8 cellular contexts compared by ENCODE assay signal in genomic region chr10:95290801-95291633, GRCh38. TPM values are rescaled to one million over a fixed set of nuclear protein-coding genes. Genes with fewer than 3 reads are reported as not detected.
DNase-seq lines count a peak whose midpoint lies in the region; ATAC-seq and TF ChIP-seq lines count a peak whose summit lies in the region.

Gene PDLIM1, minus strand, starts transcription at chr10:95291003. Its CDS starts 88 bp downstream, at chr10:95290915.

- intact Hi-C loops in activated naive CD4-positive, alpha-beta T cell treated with anti-CD3 and anti-CD28 coated beads for 36 hours (cut with micrococcal nuclease): loop anchor here (5.0 kb wide), 1 partner anchor 71 kb away; no protein-coding TSS in a partner anchor
- intact Hi-C loops in activated B cell treated with CpG ODN at 0.5 μM for 24 hours (cut with micrococcal nuclease): loop anchor here (1.0 to 10.0 kb wide), 5 partner anchors 25 to 754 kb away; partner anchors contain the start of genes CCNJ and SORBS1

- H3K4me3 Mint-ChIP-seq in activated naive CD4-positive, alpha-beta T cell treated with anti-CD3 and anti-CD28 coated beads for 36 hours: peak within 1 kb of the TSS; percentile 55
- H3K4me3 Mint-ChIP-seq in activated B cell treated with CpG ODN at 0.5 μM for 24 hours: peak within 1 kb of the TSS; percentile 90

- no peaks in the 10 kb centered on the region for H3K9me3 ChIP-seq in mucosa of rectum (ENCODE audit: control insufficient read depth in 2 of 2, low read length in 2 of 2)

- H3K9me3 Mint-ChIP-seq in activated naive CD4-positive, alpha-beta T cell treated with anti-CD3 and anti-CD28 coated beads for 36 hours: no peaks in the 10 kb centered on the region
- no peaks in the 10 kb centered on the region for H3K9me3 Mint-ChIP-seq in activated B cell treated with CpG ODN at 0.5 μM for 24 hours

- ATAC-seq in HG02588 (IDR thresholded peaks at IDR 0.05; ENCODE audit: unreplicated experiment): peak; percentile 47
- ATAC-seq in activated B cell treated with CpG ODN at 0.5 μM for 24 hours (ENCODE audit: low read depth): peak; percentile 73

- peaks cover 18% of the 10 kb centered on the region for H3K4me1 Mint-ChIP-seq in activated naive CD4-positive, alpha-beta T cell treated with anti-CD3 and anti-CD28 coated beads for 36 hours (ENCODE audit: low read depth)
- peaks cover 87% of the 10 kb centered on the region for H3K4me1 Mint-ChIP-seq in activated B cell treated with CpG ODN at 0.5 μM for 24 hours

- H3K4me1 ChIP-seq in mucosa of rectum (ENCODE audit: control insufficient read depth in 2 of 2, insufficient read depth in 2 of 2, low read length in 2 of 2): peaks cover 39 to 52% of the 10 kb centered on the region in 2 donors

- H3K27ac ChIP-seq in mucosa of rectum (ENCODE audit: low read depth in 2 of 2, low read length in 2 of 2): peak within 1 kb of the TSS; percentile 94 to 96

- no peak within 1 kb of the TSS for H3K27ac Mint-ChIP-seq in activated naive CD4-positive, alpha-beta T cell treated with anti-CD3 and anti-CD28 coated beads for 36 hours
- H3K27ac Mint-ChIP-seq in activated B cell treated with CpG ODN at 0.5 μM for 24 hours: peak within 1 kb of the TSS; percentile 95

- H3K27me3 ChIP-seq in mucosa of rectum (ENCODE audit: control insufficient read depth in 2 of 2, insufficient read depth in 2 of 2, low read length in 2 of 2): no peaks in the 10 kb centered on the region

- no peaks in the 10 kb centered on the region for H3K36me3 Mint-ChIP-seq in activated naive CD4-positive, alpha-beta T cell treated with anti-CD3 and anti-CD28 coated beads for 36 hours (ENCODE audit: low read depth)
- H3K36me3 Mint-ChIP-seq in activated B cell treated with CpG ODN at 0.5 μM for 24 hours (ENCODE audit: low read depth): peaks cover 3% of the 10 kb centered on the region

- H3K4me3 ChIP-seq in NB4 (ENCODE audit: low read depth, low read length) (peak within 1 kb of the TSS; percentile 28), epithelial cell of esophagus (ENCODE audit: low read length) (peak within 1 kb of the TSS; percentile 86), mucosa of rectum (ENCODE audit: low read length in 2 of 2) (peak within 1 kb of the TSS; percentile 85 to 96)

- DNase-seq in activated naive CD4-positive, alpha-beta T cell treated with anti-CD3 and anti-CD28 coated beads for 36 hours: peak; percentile 30
- no peak for DNase-seq in activated naive CD4-positive, alpha-beta T cell (lab: John Stamatoyannopoulos, UW)
- peak; percentile 53 for DNase-seq in NB4 (ENCODE audit: low read depth)
- DNase-seq in activated B cell treated with CpG ODN at 0.5 μM for 24 hours: peak; percentile 81
- DNase-seq in epithelial cell of esophagus (ENCODE audit: low read depth): peak; percentile 78
- DNase-seq in ureter (ENCODE audit: low spot score): peak; percentile 78

- H3K27me3 Mint-ChIP-seq in activated naive CD4-positive, alpha-beta T cell treated with anti-CD3 and anti-CD28 coated beads for 36 hours (ENCODE audit: low read depth): peaks cover 56% of the 10 kb centered on the region
- H3K27me3 Mint-ChIP-seq in activated B cell treated with CpG ODN at 0.5 μM for 24 hours: no peaks in the 10 kb centered on the region

- TF ChIP-seq CTCF in NB4 (IDR thresholded peaks at IDR 0.05; ENCODE audit: low read depth, low read length) (no peak), activated B cell treated with CpG ODN at 0.5 μM for 24 hours (IDR thresholded peaks at IDR 0.05) (no peak), epithelial cell of esophagus (IDR thresholded peaks at IDR 0.05; ENCODE audit: insufficient read depth, low read depth, low read length, missing control alignments) (no peak)

- POLR2A ChIA-PET in activated B cell treated with CpG ODN at 0.5 μM for 24 hours (lab: Charles Lee): interaction anchor here (0.6 to 1.5 kb wide), 9 partner anchors 12 to 70 kb away, joined by 3 to 12 read pairs (median 3); no protein-coding TSS in a partner anchor

- H3K36me3 ChIP-seq in mucosa of rectum (ENCODE audit: control insufficient read depth in 2 of 2, insufficient read depth in 2 of 2, low read length in 2 of 2): no peaks in the 10 kb centered on the region

- no peak for TF ChIP-seq POLR2A in NB4 (IDR thresholded peaks at IDR 0.05; ENCODE audit: extremely low read depth, insufficient read length)

- H3K9ac ChIP-seq in mucosa of rectum (ENCODE audit: low read depth in 1 of 2, low read length in 2 of 2): peak within 1 kb of the TSS; percentile 98

- CTCF ChIA-PET in activated naive CD4-positive, alpha-beta T cell treated with anti-CD3 and anti-CD28 coated beads for 36 hours (lab: Charles Lee): interaction anchor here (0.5 kb wide), 1 partner anchor 21 kb away, joined by 3 read pairs; no protein-coding TSS in a partner anchor
- CTCF ChIA-PET in activated B cell treated with CpG ODN at 0.5 μM for 24 hours (lab: Charles Lee): interaction anchor here (1.6 to 1.8 kb wide), 2 partner anchors 44 to 72 kb away, joined by 8 read pairs; no protein-coding TSS in a partner anchor

RNA-seq across cellular contexts. Expression of gene PDLIM1, which starts in this region (rescaled TPM):
- under 1 TPM; 0.27 to 0.33 TPM for total RNA-seq in activated naive CD4-positive, alpha-beta T cell treated with anti-CD3 and anti-CD28 coated beads for 36 hours
- 141 and 149 TPM in 2 replicates for total RNA-seq in activated B cell treated with CpG ODN at 0.5 μM for 24 hours
- total RNA-seq in ureter: 405 TPM

Comparison
In these comparisons a context has a peak if more than half of its experiments do, and no peak if none do; other contexts are left out.
1. RNA of gene PDLIM1 (total RNA-seq): 405 TPM in ureter (single experiment) and 141 to 149 TPM in activated B cell treated with CpG ODN at 0.5 μM for 24 hours; 0.27 to 0.33 TPM in activated naive CD4-positive, alpha-beta T cell treated with anti-CD3 and anti-CD28 coated beads for 36 hours; every median in the first group is over 100 times any median in the second.
2. Peak in DNase-seq in activated naive CD4-positive, alpha-beta T cell treated with anti-CD3 and anti-CD28 coated beads for 36 hours; RNA of the gene not detected or under 1 TPM.
3. DNase-seq: peak in NB4 (single experiment), activated B cell treated with CpG ODN at 0.5 μM for 24 hours (single experiment), epithelial cell of esophagus (single experiment) and ureter (single experiment); none in activated naive CD4-positive, alpha-beta T cell (0 of 4).
4. H3K4me3 ChIP-seq: peak in every context shown above with its lines; median percentile 90 in mucosa of rectum; 86 in epithelial cell of esophagus; 28 in NB4.